Comparison of ENCODE assay signal across 8 cellular contexts in genomic region chr15:79896634-79897379, GRCh38. TPM values are rescaled to one million over a fixed set of nuclear protein-coding genes. Genes with fewer than 3 reads are reported as not detected.
DNase-seq lines count a peak whose midpoint lies in the region; ATAC-seq and TF ChIP-seq lines count a peak whose summit lies in the region.

MTHFS (minus strand) TSS chr15:79897014; CDS start chr15:79896988, 26 bp downstream.

- peak; percentile 63 for TF ChIP-seq CTCF in OCI-LY3 (IDR thresholded peaks at IDR 0.05; ENCODE audit: low read depth, low read length)
- TF ChIP-seq CTCF in epithelial cell of proximal tubule (conservative IDR thresholded peaks at IDR 0.05; ENCODE audit: low read depth, low read length) = peak; percentile 46

- H2AFZ ChIP-seq in OCI-LY3 (ENCODE audit: low read depth, low read length) = peak within 1 kb of the TSS; percentile 59; the same call in 1 of the 2 replicates

- H4K20me1 ChIP-seq in OCI-LY3 (ENCODE audit: insufficient read depth, low read length) = no peaks in the 10 kb centered on the region

- H3K4me3 ChIP-seq in OCI-LY3 (ENCODE audit: low read length) = peak within 1 kb of the TSS; percentile 82
- peak within 1 kb of the TSS; percentile 68 for H3K4me3 ChIP-seq in epithelial cell of proximal tubule (ENCODE audit: low read depth, low read length)
- peak within 1 kb of the TSS; percentile 93 to 94 for H3K4me3 ChIP-seq in mucosa of rectum (ENCODE audit: low read length in 2 of 2)

- H3K9me3 ChIP-seq in OCI-LY3 (ENCODE audit: insufficient read depth, low read length) (no peaks in the 10 kb centered on the region), mucosa of rectum (ENCODE audit: control insufficient read depth in 2 of 2, low read length in 2 of 2) (no peaks in the 10 kb centered on the region)

- H3K79me2 ChIP-seq in OCI-LY3 (ENCODE audit: low read length) = peaks cover 47% of the 10 kb centered on the region

- ATAC-seq in GM21360 (IDR thresholded peaks at IDR 0.05; ENCODE audit: unreplicated experiment) = peak; percentile 66

- peak within 1 kb of the TSS; percentile 78 for H3K27ac ChIP-seq in OCI-LY3 (ENCODE audit: low read length)
- H3K27ac ChIP-seq in mucosa of rectum (ENCODE audit: low read depth in 2 of 2, low read length in 2 of 2) = peak within 1 kb of the TSS; percentile 94 to 97

- H3K36me3 ChIP-seq in OCI-LY3 (replicated peaks; ENCODE audit: low read depth, low read length) (peaks cover 12% of the 10 kb centered on the region), mucosa of rectum (ENCODE audit: control insufficient read depth in 2 of 2, insufficient read depth in 2 of 2, low read length in 2 of 2) (no peaks in the 10 kb centered on the region)

- H3K4me1 ChIP-seq in OCI-LY3 (ENCODE audit: low read length) (peaks cover 45% of the 10 kb centered on the region), mucosa of rectum (ENCODE audit: control insufficient read depth in 2 of 2, insufficient read depth in 2 of 2, low read length in 2 of 2) (peaks cover 3 to 10% of the 10 kb centered on the region in 2 donors)

- peak; percentile 92 for DNase-seq in D341Med (ENCODE audit: low spot score)
- peak; percentile 80 for DNase-seq in HT1080 (ENCODE audit: low read depth)
- DNase-seq in activated T-cell treated with anti-CD3 and anti-CD28 coated beads for 48 hours (ENCODE audit: low read depth) = peak; percentile 72
- DNase-seq in epithelial cell of proximal tubule (ENCODE audit: low read depth) = no peak
- DNase-seq in stimulated activated CD8-positive, alpha-beta memory T cell treated with anti-CD3 and anti-CD28 coated beads, Interleukin-4, amount 100 ng/mL, for 48 hours = peak; percentile 73

- H3K9ac ChIP-seq in OCI-LY3 (ENCODE audit: low read length) (peak within 1 kb of the TSS; percentile 88), mucosa of rectum (ENCODE audit: low read depth in 1 of 2, low read length in 2 of 2) (peak within 1 kb of the TSS; percentile 91 to 93)

- H3K4me2 ChIP-seq in OCI-LY3 (ENCODE audit: low read length) = peak within 1 kb of the TSS; percentile 97

- H3K27me3 ChIP-seq in OCI-LY3 (ENCODE audit: low read depth, low read length) (no peaks in the 10 kb centered on the region), mucosa of rectum (ENCODE audit: control insufficient read depth in 2 of 2, insufficient read depth in 2 of 2, low read length in 2 of 2) (no peaks in the 10 kb centered on the region)

RNA-seq across cellular contexts. Expression of gene MTHFS, which starts in this region (rescaled TPM):
- 29.6 and 41.8 TPM in 2 replicates for total RNA-seq in HT1080 (2014; rRNA removed; shearing (Covaris generic))
- polyA plus RNA-seq in HT1080 (2015; cell fraction: cytosol; rRNA removed) = 40.6 and 42.0 TPM in 2 replicates
- 13.6 and 16.6 TPM in 2 replicates for polyA plus RNA-seq in HT1080 (2015; cell fraction: nucleus; rRNA removed)
- total RNA-seq in epithelial cell of proximal tubule = 12.5 and 22.9 TPM in 2 replicates
